Comparison of ENCODE assay signal across 1 cellular context in genomic region chr7:158585721-158586498, GRCh38.
TF ChIP-seq lines count a peak whose summit lies in the region.

No MANE protein-coding gene starts in this region.

TF ChIP-seq in WTC11, 78 proteins besides CTCF, POLR2A, EP300 and RAD21 (continued from another document):
- TF ChIP-seq STAT6 (CRISPR knock-in tag; conservative IDR thresholded peaks at IDR 0.05; ENCODE audit: low read depth) (no peak), RELA (CRISPR knock-in tag; IDR thresholded peaks at IDR 0.05; ENCODE audit: borderline replicate concordance) (no peak), ESRRA (CRISPR knock-in tag; IDR thresholded peaks at IDR 0.05; ENCODE audit: borderline replicate concordance) (no peak), AFF4 (CRISPR knock-in tag; IDR thresholded peaks at IDR 0.05; ENCODE audit: borderline replicate concordance) (no peak), ZNF219 (CRISPR knock-in tag; IDR thresholded peaks at IDR 0.05; ENCODE audit: borderline replicate concordance) (no peak), JAZF1 (CRISPR knock-in tag; IDR thresholded peaks at IDR 0.05) (no peak), PRDM15 (CRISPR knock-in tag; IDR thresholded peaks at IDR 0.05) (no peak)
